ENCODE assay signal across 1 cellular context in the genomic region with DNA sequence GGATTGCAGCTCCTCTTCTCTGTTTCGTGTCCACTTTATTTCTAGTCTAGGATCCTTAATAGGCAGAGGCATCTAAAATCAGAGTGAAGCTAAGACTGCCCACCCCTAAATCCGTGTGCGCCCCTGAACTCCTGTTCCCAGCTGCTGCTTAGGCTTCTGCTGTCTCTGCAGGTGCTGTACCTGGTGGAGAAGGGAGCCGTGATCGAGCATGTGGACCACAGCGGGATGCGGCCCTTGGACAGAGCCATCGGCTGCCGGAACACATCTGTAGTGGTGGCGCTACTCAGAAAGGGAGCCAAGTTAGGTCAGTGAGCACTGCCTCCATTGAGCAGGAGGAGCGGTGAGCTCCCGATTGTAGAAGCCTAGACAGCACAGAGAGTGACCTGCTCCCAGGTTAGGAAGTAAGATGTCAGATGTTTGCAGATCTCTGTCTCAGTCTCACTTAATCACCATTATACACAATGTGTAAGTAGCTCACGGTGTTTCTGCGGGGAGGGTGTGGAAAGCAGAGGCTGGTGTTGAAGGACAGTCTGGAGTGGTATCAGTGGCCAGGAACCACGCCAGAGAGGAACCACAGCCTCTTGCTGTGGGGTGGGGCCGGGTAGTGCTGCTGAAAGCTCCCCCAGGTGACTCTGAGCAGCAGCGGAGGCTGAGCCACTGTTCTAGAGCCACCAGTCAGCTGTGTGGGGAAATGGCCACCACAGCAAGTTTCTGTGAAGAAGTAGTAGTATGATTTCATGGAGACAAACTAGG.
A peak's percentile ranks its signal among the peaks of the same experiment; 100 is the strongest.
TF ChIP-seq lines count a peak whose summit lies in the region.

No MANE protein-coding gene starts in this region.

TF ChIP-seq in HepG2, 621 proteins besides CTCF, POLR2A, EP300 and RAD21:
- TF ChIP-seq, protein P1, sequence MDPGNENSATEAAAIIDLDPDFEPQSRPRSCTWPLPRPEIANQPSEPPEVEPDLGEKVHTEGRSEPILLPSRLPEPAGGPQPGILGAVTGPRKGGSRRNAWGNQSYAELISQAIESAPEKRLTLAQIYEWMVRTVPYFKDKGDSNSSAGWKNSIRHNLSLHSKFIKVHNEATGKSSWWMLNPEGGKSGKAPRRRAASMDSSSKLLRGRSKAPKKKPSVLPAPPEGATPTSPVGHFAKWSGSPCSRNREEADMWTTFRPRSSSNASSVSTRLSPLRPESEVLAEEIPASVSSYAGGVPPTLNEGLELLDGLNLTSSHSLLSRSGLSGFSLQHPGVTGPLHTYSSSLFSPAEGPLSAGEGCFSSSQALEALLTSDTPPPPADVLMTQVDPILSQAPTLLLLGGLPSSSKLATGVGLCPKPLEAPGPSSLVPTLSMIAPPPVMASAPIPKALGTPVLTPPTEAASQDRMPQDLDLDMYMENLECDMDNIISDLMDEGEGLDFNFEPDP (CRISPR knock-in tag; conservative IDR thresholded peaks at IDR 0.05) = 0 out of 2 replicates have a peak, but pooled peaks have one; percentile 31
- no peak for TF ChIP-seq ZFP36L1 (CRISPR knock-in tag; IDR thresholded peaks at IDR 0.05)
TF ChIP-seq in HepG2: peak in this region for 1.
